1 cellular context compared by ENCODE assay signal in the genomic region with DNA sequence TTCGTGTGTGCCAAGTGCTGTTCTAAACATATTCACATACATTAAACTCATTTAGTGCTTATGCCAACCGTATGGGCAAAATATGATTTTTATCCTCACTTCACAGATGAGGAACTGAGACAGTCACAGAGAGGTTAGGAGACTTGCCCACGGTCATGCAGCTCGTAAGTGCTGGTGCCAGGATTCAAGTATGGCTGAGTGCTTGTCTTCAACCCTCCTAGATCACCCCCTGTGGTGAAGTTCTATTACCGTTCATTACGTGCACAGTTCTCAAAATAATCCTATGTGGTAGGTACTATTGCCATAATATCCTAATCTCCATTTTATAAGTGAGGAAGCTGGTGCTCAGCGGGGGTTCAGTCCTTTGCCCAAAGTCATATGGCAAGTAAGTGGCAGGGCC.
TF ChIP-seq lines count a peak whose summit lies in the region.

No MANE protein-coding gene starts in this region.

TF ChIP-seq in WTC11, 78 proteins besides CTCF, POLR2A, EP300 and RAD21 (continued from another document):
- TF ChIP-seq, protein P1, sequence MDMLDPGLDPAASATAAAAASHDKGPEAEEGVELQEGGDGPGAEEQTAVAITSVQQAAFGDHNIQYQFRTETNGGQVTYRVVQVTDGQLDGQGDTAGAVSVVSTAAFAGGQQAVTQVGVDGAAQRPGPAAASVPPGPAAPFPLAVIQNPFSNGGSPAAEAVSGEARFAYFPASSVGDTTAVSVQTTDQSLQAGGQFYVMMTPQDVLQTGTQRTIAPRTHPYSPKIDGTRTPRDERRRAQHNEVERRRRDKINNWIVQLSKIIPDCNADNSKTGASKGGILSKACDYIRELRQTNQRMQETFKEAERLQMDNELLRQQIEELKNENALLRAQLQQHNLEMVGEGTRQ (CRISPR knock-in tag; IDR thresholded peaks at IDR 0.05), result no peak
- TF ChIP-seq RELA (CRISPR knock-in tag; IDR thresholded peaks at IDR 0.05; ENCODE audit: borderline replicate concordance) (no peak), SOX15 (CRISPR knock-in tag; IDR thresholded peaks at IDR 0.05) (no peak), NFATC4 (CRISPR knock-in tag; IDR thresholded peaks at IDR 0.05) (no peak), FOXJ3 (CRISPR knock-in tag; IDR thresholded peaks at IDR 0.05; ENCODE audit: borderline replicate concordance) (no peak)
- TF ChIP-seq, protein P2, sequence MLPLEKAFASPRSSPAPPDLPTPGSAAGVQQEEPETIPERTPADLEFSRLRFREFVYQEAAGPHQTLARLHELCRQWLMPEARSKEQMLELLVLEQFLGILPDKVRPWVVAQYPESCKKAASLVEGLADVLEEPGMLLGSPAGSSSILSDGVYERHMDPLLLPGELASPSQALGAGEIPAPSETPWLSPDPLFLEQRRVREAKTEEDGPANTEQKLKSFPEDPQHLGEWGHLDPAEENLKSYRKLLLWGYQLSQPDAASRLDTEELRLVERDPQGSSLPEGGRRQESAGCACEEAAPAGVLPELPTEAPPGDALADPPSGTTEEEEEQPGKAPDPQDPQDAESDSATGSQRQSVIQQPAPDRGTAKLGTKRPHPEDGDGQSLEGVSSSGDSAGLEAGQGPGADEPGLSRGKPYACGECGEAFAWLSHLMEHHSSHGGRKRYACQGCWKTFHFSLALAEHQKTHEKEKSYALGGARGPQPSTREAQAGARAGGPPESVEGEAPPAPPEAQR (CRISPR knock-in tag; IDR thresholded peaks at IDR 0.05), result no peak
- TF ChIP-seq, protein P3, sequence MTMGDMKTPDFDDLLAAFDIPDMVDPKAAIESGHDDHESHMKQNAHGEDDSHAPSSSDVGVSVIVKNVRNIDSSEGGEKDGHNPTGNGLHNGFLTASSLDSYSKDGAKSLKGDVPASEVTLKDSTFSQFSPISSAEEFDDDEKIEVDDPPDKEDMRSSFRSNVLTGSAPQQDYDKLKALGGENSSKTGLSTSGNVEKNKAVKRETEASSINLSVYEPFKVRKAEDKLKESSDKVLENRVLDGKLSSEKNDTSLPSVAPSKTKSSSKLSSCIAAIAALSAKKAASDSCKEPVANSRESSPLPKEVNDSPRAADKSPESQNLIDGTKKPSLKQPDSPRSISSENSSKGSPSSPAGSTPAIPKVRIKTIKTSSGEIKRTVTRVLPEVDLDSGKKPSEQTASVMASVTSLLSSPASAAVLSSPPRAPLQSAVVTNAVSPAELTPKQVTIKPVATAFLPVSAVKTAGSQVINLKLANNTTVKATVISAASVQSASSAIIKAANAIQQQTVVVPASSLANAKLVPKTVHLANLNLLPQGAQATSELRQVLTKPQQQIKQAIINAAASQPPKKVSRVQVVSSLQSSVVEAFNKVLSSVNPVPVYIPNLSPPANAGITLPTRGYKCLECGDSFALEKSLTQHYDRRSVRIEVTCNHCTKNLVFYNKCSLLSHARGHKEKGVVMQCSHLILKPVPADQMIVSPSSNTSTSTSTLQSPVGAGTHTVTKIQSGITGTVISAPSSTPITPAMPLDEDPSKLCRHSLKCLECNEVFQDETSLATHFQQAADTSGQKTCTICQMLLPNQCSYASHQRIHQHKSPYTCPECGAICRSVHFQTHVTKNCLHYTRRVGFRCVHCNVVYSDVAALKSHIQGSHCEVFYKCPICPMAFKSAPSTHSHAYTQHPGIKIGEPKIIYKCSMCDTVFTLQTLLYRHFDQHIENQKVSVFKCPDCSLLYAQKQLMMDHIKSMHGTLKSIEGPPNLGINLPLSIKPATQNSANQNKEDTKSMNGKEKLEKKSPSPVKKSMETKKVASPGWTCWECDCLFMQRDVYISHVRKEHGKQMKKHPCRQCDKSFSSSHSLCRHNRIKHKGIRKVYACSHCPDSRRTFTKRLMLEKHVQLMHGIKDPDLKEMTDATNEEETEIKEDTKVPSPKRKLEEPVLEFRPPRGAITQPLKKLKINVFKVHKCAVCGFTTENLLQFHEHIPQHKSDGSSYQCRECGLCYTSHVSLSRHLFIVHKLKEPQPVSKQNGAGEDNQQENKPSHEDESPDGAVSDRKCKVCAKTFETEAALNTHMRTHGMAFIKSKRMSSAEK (CRISPR knock-in tag; IDR thresholded peaks at IDR 0.05; ENCODE audit: borderline replicate concordance), result no peak
- TF ChIP-seq, protein P4, sequence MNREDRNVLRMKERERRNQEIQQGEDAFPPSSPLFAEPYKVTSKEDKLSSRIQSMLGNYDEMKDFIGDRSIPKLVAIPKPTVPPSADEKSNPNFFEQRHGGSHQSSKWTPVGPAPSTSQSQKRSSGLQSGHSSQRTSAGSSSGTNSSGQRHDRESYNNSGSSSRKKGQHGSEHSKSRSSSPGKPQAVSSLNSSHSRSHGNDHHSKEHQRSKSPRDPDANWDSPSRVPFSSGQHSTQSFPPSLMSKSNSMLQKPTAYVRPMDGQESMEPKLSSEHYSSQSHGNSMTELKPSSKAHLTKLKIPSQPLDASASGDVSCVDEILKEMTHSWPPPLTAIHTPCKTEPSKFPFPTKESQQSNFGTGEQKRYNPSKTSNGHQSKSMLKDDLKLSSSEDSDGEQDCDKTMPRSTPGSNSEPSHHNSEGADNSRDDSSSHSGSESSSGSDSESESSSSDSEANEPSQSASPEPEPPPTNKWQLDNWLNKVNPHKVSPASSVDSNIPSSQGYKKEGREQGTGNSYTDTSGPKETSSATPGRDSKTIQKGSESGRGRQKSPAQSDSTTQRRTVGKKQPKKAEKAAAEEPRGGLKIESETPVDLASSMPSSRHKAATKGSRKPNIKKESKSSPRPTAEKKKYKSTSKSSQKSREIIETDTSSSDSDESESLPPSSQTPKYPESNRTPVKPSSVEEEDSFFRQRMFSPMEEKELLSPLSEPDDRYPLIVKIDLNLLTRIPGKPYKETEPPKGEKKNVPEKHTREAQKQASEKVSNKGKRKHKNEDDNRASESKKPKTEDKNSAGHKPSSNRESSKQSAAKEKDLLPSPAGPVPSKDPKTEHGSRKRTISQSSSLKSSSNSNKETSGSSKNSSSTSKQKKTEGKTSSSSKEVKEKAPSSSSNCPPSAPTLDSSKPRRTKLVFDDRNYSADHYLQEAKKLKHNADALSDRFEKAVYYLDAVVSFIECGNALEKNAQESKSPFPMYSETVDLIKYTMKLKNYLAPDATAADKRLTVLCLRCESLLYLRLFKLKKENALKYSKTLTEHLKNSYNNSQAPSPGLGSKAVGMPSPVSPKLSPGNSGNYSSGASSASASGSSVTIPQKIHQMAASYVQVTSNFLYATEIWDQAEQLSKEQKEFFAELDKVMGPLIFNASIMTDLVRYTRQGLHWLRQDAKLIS (CRISPR knock-in tag; IDR thresholded peaks at IDR 0.05; ENCODE audit: borderline replicate concordance), result no peak
